27 cellular contexts compared by ENCODE assay signal in the genomic region with DNA sequence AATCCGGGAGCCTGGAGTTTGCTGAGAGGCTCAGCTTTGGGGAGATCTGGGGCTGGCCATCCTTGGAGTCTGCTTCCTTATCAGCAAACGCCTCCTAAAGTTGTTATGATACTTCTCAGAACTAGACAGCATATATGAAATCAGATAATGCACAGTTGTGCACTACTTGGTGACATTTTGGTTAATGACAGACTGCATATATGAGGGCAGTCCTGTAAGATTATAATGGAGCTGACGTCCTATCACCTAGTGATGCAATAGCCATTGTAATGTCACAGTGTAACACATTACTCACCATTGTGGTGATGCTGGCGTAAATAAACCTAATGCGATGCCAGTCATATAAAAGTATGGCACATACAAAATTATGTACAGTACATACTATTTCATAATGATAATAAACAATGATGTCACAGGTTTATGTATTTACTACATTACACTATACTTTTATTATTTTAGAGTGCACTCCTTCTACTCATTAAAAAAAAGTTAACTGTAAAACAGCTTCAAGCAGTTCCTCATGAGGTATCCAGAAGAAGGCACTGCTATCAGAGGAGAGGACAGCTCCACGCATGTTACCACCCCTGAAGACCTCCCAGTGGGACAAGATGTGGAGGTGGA.
"Had no signal": no experiment of that assay in that cellular context is flagged by ENCODE, and none has a peak within 500 bp of the region (broad histone marks: within the 10 kb centered on the region; RNA-seq: fewer than 3 reads in every experiment).

No MANE protein-coding gene starts in this region.

- H3K9me3 ChIP-seq: adrenal gland, SJCRH30 had no signal

- H3K27ac Mint-ChIP-seq: activated CD4-positive, alpha-beta T cell treated with anti-CD3 and anti-CD28 coated beads, Interleukin-2, amount 10 ng/mL, durations not matched to agents 24 days and 14 days; activated CD8-positive, alpha-beta T cell treated with anti-CD3 and anti-CD28 coated beads for 36 hours; activated naive CD4-positive, alpha-beta T cell treated with anti-CD3 and anti-CD28 coated beads, Interleukin-2, amount 50 U/mL, for 24 hours; activated T-cell treated with anti-CD3 and anti-CD28 coated beads, Interleukin-2, amount 50 U/mL, for 72 hours; activated T-helper 17 cell treated with anti-CD3 and anti-CD28 coated beads, Interleukin-2, amount 50 U/mL, for 72 hours; T-helper 1 cell treated with Interleukin-12 subunit alpha and Interleukin-12 subunit beta and Interleukin-4 antibody, amounts not matched to agents 30 μg/mL and 1 μg/mL, for 36 hours; T-helper 2 cell treated with Interferon-gamma antibody and Interleukin-4, amounts not matched to agents 5 μg/mL and 100 μg/mL, for 36 hours had no signal

- DNase-seq: activated CD4-positive, alpha-beta T cell treated with anti-CD3 and anti-CD28 coated beads, Interleukin-2, amount 10 ng/mL, durations not matched to agents 24 days and 14 days; activated CD4-positive, alpha-beta T cell treated with anti-CD3 and anti-CD28 coated beads, Interleukin-2, amount 50 U/mL, for 4 hours; activated CD8-positive, alpha-beta T cell treated with anti-CD3 and anti-CD28 coated beads for 36 hours; activated effector memory CD4-positive, alpha-beta T cell treated with anti-CD3 and anti-CD28 coated beads, Interleukin-2, amount 50 U/mL, for 16 hours; activated naive CD4-positive, alpha-beta T cell treated with Interleukin-2 at 50 U/mL for 16 hours; activated T-cell treated with anti-CD3 and anti-CD28 coated beads, Interleukin-2, amount 50 U/mL, for 1 hour; activated T-cell treated with anti-CD3 and anti-CD28 coated beads, Interleukin-2, amount 50 U/mL, for 72 hours; adrenal gland; anterior cingulate cortex; MV-4-11; NCI-H1092; NCI-H1436 treated with DMSO at 0.1 percent for 48 hours; NCI-H1694 treated with DMSO at 0.1 percent for 48 hours; NCI-H2029; NCI-H345; NCI-H510A; NCI-H526; NCI-H748 treated with DMSO at 0.1 percent for 48 hours; NK-92 treated with Interleukin-12 subunit alpha and Interleukin-12 subunit beta, amount 100 ng/mL, for 24 hours; Right ventricle myocardium superior; SJCRH30 had no signal

- H3K9me3 Mint-ChIP-seq: activated CD4-positive, alpha-beta T cell treated with anti-CD3 and anti-CD28 coated beads, Interleukin-2, amount 10 ng/mL, durations not matched to agents 24 days and 14 days; activated CD8-positive, alpha-beta T cell treated with anti-CD3 and anti-CD28 coated beads for 36 hours; activated naive CD4-positive, alpha-beta T cell treated with anti-CD3 and anti-CD28 coated beads, Interleukin-2, amount 50 U/mL, for 24 hours; activated T-cell treated with anti-CD3 and anti-CD28 coated beads, Interleukin-2, amount 50 U/mL, for 72 hours; activated T-helper 17 cell treated with anti-CD3 and anti-CD28 coated beads, Interleukin-2, amount 50 U/mL, for 72 hours; T-helper 1 cell treated with Interleukin-12 subunit alpha and Interleukin-12 subunit beta and Interleukin-4 antibody, amounts not matched to agents 30 μg/mL and 1 μg/mL, for 36 hours; T-helper 2 cell treated with Interferon-gamma antibody and Interleukin-4, amounts not matched to agents 5 μg/mL and 100 μg/mL, for 36 hours had no signal

- H3K27me3 Mint-ChIP-seq: activated CD4-positive, alpha-beta T cell treated with anti-CD3 and anti-CD28 coated beads, Interleukin-2, amount 10 ng/mL, durations not matched to agents 24 days and 14 days; activated CD8-positive, alpha-beta T cell treated with anti-CD3 and anti-CD28 coated beads for 36 hours; activated naive CD4-positive, alpha-beta T cell treated with anti-CD3 and anti-CD28 coated beads, Interleukin-2, amount 50 U/mL, for 24 hours; activated T-helper 17 cell treated with anti-CD3 and anti-CD28 coated beads, Interleukin-2, amount 50 U/mL, for 72 hours had no signal

- H3K36me3 ChIP-seq: adrenal gland, SJCRH30 had no signal

- H3K4me3 ChIP-seq: adrenal gland, SJCRH30, SK-N-MC had no signal

- H3K36me3 Mint-ChIP-seq: activated naive CD4-positive, alpha-beta T cell treated with anti-CD3 and anti-CD28 coated beads, Interleukin-2, amount 50 U/mL, for 24 hours had no signal

- H3K4me3 Mint-ChIP-seq: activated CD4-positive, alpha-beta T cell treated with anti-CD3 and anti-CD28 coated beads, Interleukin-2, amount 10 ng/mL, durations not matched to agents 24 days and 14 days; activated CD8-positive, alpha-beta T cell treated with anti-CD3 and anti-CD28 coated beads for 36 hours; activated naive CD4-positive, alpha-beta T cell treated with anti-CD3 and anti-CD28 coated beads, Interleukin-2, amount 50 U/mL, for 24 hours; activated T-cell treated with anti-CD3 and anti-CD28 coated beads, Interleukin-2, amount 50 U/mL, for 72 hours; activated T-helper 17 cell treated with anti-CD3 and anti-CD28 coated beads, Interleukin-2, amount 50 U/mL, for 72 hours; brain; T-helper 1 cell treated with Interleukin-12 subunit alpha and Interleukin-12 subunit beta and Interleukin-4 antibody, amounts not matched to agents 30 μg/mL and 1 μg/mL, for 36 hours; T-helper 2 cell treated with Interferon-gamma antibody and Interleukin-4, amounts not matched to agents 5 μg/mL and 100 μg/mL, for 36 hours had no signal

- H3K27me3 ChIP-seq: adrenal gland had no signal

- ATAC-seq: activated CD8-positive, alpha-beta T cell treated with anti-CD3 and anti-CD28 coated beads for 36 hours; activated T-cell treated with anti-CD3 and anti-CD28 coated beads, Interleukin-2, amount 50 U/mL, for 72 hours; activated T-helper 17 cell treated with anti-CD3 and anti-CD28 coated beads, Interleukin-2, amount 50 U/mL, for 72 hours had no signal

- H3K4me1 ChIP-seq: adrenal gland, SJCRH30 had no signal

- H3K4me1 Mint-ChIP-seq: activated CD4-positive, alpha-beta T cell treated with anti-CD3 and anti-CD28 coated beads, Interleukin-2, amount 10 ng/mL, durations not matched to agents 24 days and 14 days; activated naive CD4-positive, alpha-beta T cell treated with anti-CD3 and anti-CD28 coated beads, Interleukin-2, amount 50 U/mL, for 24 hours; activated T-helper 17 cell treated with anti-CD3 and anti-CD28 coated beads, Interleukin-2, amount 50 U/mL, for 72 hours had no signal

- H3K27ac ChIP-seq: adrenal gland, SJCRH30, SK-N-MC had no signal
